ENCODE assay signal across 13 cellular contexts in the genomic region with DNA sequence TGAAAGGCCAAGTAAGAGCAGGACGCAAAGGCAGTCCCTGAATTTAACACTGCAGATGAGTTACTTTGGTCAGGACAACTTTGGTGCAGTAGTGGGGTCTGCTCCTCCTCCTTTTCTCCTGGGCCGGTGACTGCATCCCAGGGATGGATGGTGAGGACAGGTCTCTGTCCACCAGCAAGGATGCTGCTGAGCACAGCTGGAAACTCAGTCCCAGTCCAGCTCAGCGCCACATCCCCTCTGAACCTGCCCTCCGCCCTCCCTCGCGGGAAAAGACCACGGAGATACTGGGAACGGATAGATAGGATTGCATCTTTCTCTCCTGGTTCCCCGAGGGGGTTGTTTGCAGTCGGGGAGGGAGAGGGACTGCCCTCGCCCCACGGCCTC. TPM values are rescaled to one million over a fixed set of nuclear protein-coding genes. Genes with fewer than 3 reads are reported as not detected.
A peak's percentile ranks its signal among the peaks of the same experiment; 100 is the strongest.
DNase-seq lines count a peak whose midpoint lies in the region; ATAC-seq and TF ChIP-seq lines count a peak whose summit lies in the region.
"Had no signal": no experiment of that assay in that cellular context is flagged by ENCODE, and none has a peak within 500 bp of the region (broad histone marks: within the 10 kb centered on the region; RNA-seq: fewer than 3 reads in every experiment).

No MANE protein-coding gene starts in this region.

- H3K4me1 ChIP-seq in thoracic aorta (ENCODE audit: control insufficient read depth in 1 of 2, low read depth in 2 of 2): peaks cover 16 to 33% of the 10 kb centered on the region in 2 donors

- H3K27ac ChIP-seq in dorsolateral prefrontal cortex: peak overlapping the region in 1 of 59 donors; percentile 10
- no peak overlapping the region for H3K27ac ChIP-seq in thoracic aorta
- H3K27ac ChIP-seq: adrenal gland had no signal

- peak overlapping the region in 54 of 59 donors; percentile 9 to 66 (median 47) for H3K4me3 ChIP-seq in dorsolateral prefrontal cortex
- H3K4me3 ChIP-seq in thoracic aorta: peak overlapping the region; percentile 65
- H3K4me3 ChIP-seq: adrenal gland had no signal

- H3K9me3 ChIP-seq in thoracic aorta: no peaks in the 10 kb centered on the region
- H3K9me3 ChIP-seq: adrenal gland had no signal

- DNase-seq in HuH-7.5 (ENCODE audit: low spot score) (peak; percentile 44), dorsolateral prefrontal cortex (peak in 1 of 10 donors; percentile 27), mesenteric fat pad (ENCODE audit: low spot score) (peak; percentile 62), thoracic aorta (ENCODE audit: low spot score) (no peak), medulla oblongata (ENCODE audit: extremely low spot score) (no peak)
- no peak for DNase-seq in stimulated activated CD8-positive, alpha-beta memory T cell treated with anti-CD3 and anti-CD28 coated beads, Interleukin-4, amount 100 ng/mL, for 48 hours
- DNase-seq in stimulated activated CD4-positive, alpha-beta T cell treated with anti-CD3 and anti-CD28 coated beads, Interleukin-2, amount 100 ng/mL, for 24 hours: no peak
- DNase-seq: HCEC 1CT; naive thymus-derived CD8-positive, alpha-beta T cell; T1000 had no signal

- no peak for TF ChIP-seq CTCF in dorsolateral prefrontal cortex (IDR thresholded peaks at IDR 0.05 in 54 of 56, conservative IDR thresholded peaks at IDR 0.05 in 2 of 56; ENCODE audit: low read depth in 1 of 56, partially characterized antibody in 56 of 56)
- TF ChIP-seq CTCF in thoracic aorta (IDR thresholded peaks at IDR 0.05): no peak

- intact Hi-C loops in dorsolateral prefrontal cortex (cut with DNase I): no loop called here

- ATAC-seq in thoracic aorta (ENCODE audit: insufficient number of reproducible peaks, low FRiP score, low read depth): no peak
- ATAC-seq in HG02763 (IDR thresholded peaks at IDR 0.05; ENCODE audit: unreplicated experiment): no peak
- ATAC-seq: naive thymus-derived CD8-positive, alpha-beta T cell had no signal

- H3K36me3 ChIP-seq in thoracic aorta: no peaks in the 10 kb centered on the region
- H3K36me3 ChIP-seq: adrenal gland had no signal

- H3K27me3 ChIP-seq in dorsolateral prefrontal cortex (peaks cover 0 to 7% (median 0%) of the 10 kb centered on the region in 45 donors), thoracic aorta (replicated peaks; ENCODE audit: insufficient read depth) (no peaks in the 10 kb centered on the region)

RNA-seq across cellular contexts. Expression of gene GRAMD2A, which starts 13.8 kb away (rescaled TPM):
- 10 to 100 TPM in 6 of 120 experiments, 1 to 10 TPM in 114; 1.8 to 15.1 (median 5.4) TPM for total RNA-seq in dorsolateral prefrontal cortex
- total RNA-seq in mesenteric fat pad: not detected
- under 1 TPM in 1 of 2 donors, not detected in 1; 0.85 TPM for total RNA-seq in thoracic aorta
- total RNA-seq: LHCN-M2; naive thymus-derived CD8-positive, alpha-beta T cell had no signal

RNA-seq across cellular contexts. Expression of gene PKM, which starts 47.2 kb away (rescaled TPM):
- 1,000 to 10,000 TPM in 51 of 120 experiments, 100 to 1,000 TPM in 69; 496 to 1,260 (median 977) TPM for total RNA-seq in dorsolateral prefrontal cortex
- 414 TPM for total RNA-seq in mesenteric fat pad
- 100 to 1,000 TPM; 515 to 544 TPM for total RNA-seq in thoracic aorta

Comparison
In these comparisons a context has a peak if more than half of its experiments do, and no peak if none do; other contexts are left out.
1. DNase-seq: peak in HuH-7.5 (single experiment) and mesenteric fat pad (single experiment); none in thoracic aorta (single experiment), medulla oblongata (single experiment), stimulated activated CD8-positive, alpha-beta memory T cell treated with anti-CD3 and anti-CD28 coated beads, Interleukin-4, amount 100 ng/mL, for 48 hours (single experiment) and stimulated activated CD4-positive, alpha-beta T cell treated with anti-CD3 and anti-CD28 coated beads, Interleukin-2, amount 100 ng/mL, for 24 hours (0 of 2).